Comparison of ENCODE assay signal across 1 cellular context in the genomic region with DNA sequence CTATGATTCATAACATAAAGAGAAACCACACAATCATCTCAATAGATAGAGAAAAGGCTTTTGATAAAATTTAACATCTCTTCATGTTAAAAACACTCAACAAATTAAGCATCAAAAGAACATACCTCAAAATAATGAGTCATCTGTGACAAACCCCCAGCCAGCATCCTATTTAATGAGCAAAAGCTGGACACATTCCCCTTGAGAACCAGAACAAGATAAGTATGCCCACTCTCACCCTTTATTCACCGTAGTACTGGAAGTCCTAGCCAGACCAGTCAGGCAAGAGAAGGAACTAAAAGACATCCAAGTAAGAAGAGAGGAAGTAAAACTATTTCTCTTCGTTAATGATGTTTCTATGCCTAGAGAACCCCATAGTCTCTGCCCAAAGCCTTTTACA.
TF ChIP-seq lines count a peak whose summit lies in the region.

No MANE protein-coding gene starts in this region.

TF ChIP-seq in GM23338, 12 proteins besides CTCF, POLR2A, EP300 and RAD21 (continued from another document):
- TF ChIP-seq, protein P1, sequence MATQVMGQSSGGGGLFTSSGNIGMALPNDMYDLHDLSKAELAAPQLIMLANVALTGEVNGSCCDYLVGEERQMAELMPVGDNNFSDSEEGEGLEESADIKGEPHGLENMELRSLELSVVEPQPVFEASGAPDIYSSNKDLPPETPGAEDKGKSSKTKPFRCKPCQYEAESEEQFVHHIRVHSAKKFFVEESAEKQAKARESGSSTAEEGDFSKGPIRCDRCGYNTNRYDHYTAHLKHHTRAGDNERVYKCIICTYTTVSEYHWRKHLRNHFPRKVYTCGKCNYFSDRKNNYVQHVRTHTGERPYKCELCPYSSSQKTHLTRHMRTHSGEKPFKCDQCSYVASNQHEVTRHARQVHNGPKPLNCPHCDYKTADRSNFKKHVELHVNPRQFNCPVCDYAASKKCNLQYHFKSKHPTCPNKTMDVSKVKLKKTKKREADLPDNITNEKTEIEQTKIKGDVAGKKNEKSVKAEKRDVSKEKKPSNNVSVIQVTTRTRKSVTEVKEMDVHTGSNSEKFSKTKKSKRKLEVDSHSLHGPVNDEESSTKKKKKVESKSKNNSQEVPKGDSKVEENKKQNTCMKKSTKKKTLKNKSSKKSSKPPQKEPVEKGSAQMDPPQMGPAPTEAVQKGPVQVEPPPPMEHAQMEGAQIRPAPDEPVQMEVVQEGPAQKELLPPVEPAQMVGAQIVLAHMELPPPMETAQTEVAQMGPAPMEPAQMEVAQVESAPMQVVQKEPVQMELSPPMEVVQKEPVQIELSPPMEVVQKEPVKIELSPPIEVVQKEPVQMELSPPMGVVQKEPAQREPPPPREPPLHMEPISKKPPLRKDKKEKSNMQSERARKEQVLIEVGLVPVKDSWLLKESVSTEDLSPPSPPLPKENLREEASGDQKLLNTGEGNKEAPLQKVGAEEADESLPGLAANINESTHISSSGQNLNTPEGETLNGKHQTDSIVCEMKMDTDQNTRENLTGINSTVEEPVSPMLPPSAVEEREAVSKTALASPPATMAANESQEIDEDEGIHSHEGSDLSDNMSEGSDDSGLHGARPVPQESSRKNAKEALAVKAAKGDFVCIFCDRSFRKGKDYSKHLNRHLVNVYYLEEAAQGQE (IDR thresholded peaks at IDR 0.05; ENCODE audit: unreplicated experiment) = no peak
- TF ChIP-seq NANOG (IDR thresholded peaks at IDR 0.05; ENCODE audit: borderline replicate concordance) (no peak), EZH2 (IDR thresholded peaks at IDR 0.05; ENCODE audit: low read depth, unreplicated experiment) (no peak), JUNB (IDR thresholded peaks at IDR 0.05; ENCODE audit: unreplicated experiment) (no peak), ZNF114 (CRISPR knock-in tag; IDR thresholded peaks at IDR 0.05) (no peak), EZH2phosphoT487 (IDR thresholded peaks at IDR 0.05; ENCODE audit: unreplicated experiment) (no peak), POLR2AphosphoS5 (IDR thresholded peaks at IDR 0.05; ENCODE audit: low read depth) (no peak)
- TF ChIP-seq, protein P2, sequence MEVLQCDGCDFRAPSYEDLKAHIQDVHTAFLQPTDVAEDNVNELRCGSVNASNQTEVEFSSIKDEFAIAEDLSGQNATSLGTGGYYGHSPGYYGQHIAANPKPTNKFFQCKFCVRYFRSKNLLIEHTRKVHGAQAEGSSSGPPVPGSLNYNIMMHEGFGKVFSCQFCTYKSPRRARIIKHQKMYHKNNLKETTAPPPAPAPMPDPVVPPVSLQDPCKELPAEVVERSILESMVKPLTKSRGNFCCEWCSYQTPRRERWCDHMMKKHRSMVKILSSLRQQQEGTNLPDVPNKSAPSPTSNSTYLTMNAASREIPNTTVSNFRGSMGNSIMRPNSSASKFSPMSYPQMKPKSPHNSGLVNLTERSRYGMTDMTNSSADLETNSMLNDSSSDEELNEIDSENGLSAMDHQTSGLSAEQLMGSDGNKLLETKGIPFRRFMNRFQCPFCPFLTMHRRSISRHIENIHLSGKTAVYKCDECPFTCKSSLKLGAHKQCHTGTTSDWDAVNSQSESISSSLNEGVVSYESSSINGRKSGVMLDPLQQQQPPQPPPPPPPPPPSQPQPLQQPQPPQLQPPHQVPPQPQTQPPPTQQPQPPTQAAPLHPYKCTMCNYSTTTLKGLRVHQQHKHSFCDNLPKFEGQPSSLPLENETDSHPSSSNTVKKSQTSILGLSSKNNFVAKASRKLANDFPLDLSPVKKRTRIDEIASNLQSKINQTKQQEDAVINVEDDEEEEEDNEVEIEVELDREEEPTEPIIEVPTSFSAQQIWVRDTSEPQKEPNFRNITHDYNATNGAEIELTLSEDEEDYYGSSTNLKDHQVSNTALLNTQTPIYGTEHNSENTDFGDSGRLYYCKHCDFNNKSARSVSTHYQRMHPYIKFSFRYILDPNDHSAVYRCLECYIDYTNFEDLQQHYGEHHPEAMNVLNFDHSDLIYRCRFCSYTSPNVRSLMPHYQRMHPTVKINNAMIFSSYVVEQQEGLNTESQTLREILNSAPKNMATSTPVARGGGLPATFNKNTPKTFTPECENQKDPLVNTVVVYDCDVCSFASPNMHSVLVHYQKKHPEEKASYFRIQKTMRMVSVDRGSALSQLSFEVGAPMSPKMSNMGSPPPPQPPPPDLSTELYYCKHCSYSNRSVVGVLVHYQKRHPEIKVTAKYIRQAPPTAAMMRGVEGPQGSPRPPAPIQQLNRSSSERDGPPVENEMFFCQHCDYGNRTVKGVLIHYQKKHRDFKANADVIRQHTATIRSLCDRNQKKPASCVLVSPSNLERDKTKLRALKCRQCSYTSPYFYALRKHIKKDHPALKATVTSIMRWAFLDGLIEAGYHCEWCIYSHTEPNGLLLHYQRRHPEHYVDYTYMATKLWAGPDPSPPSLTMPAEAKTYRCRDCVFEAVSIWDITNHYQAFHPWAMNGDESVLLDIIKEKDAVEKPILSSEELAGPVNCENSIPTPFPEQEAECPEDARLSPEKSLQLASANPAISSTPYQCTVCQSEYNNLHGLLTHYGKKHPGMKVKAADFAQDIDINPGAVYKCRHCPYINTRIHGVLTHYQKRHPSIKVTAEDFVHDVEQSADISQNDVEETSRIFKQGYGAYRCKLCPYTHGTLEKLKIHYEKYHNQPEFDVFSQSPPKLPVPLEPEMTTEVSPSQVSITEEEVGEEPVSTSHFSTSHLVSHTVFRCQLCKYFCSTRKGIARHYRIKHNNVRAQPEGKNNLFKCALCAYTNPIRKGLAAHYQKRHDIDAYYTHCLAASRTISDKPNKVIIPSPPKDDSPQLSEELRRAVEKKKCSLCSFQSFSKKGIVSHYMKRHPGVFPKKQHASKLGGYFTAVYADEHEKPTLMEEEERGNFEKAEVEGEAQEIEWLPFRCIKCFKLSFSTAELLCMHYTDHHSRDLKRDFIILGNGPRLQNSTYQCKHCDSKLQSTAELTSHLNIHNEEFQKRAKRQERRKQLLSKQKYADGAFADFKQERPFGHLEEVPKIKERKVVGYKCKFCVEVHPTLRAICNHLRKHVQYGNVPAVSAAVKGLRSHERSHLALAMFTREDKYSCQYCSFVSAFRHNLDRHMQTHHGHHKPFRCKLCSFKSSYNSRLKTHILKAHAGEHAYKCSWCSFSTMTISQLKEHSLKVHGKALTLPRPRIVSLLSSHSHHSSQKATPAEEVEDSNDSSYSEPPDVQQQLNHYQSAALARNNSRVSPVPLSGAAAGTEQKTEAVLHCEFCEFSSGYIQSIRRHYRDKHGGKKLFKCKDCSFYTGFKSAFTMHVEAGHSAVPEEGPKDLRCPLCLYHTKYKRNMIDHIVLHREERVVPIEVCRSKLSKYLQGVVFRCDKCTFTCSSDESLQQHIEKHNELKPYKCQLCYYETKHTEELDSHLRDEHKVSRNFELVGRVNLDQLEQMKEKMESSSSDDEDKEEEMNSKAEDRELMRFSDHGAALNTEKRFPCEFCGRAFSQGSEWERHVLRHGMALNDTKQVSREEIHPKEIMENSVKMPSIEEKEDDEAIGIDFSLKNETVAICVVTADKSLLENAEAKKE (CRISPR knock-in tag; IDR thresholded peaks at IDR 0.05) = no peak
